In the genomic region with DNA sequence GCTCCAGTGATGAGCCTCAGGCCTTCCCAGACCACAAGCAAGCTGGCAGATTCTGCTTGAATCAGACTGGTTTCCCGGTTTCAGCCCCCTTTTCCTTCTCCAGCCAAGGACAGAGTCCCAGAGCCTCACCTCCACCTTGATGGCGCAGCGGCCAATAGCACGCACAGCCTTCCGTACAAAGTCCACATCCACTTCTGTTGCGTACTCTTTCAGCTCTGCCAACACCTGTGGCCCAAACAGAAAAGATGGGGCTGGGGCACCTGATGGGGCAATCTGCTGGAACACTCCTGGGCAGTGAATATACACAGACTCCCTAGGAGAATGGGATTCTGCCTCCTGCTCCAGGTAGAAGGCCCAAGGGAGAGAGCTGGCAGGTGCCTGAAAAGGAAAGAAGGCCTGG, we compare ENCODE assay signal across 16 cellular contexts. TPM values are rescaled to one million over a fixed set of nuclear protein-coding genes. Genes with fewer than 3 reads are reported as not detected.
DNase-seq lines count a peak whose midpoint lies in the region; ATAC-seq, FAIRE-seq and TF ChIP-seq lines count a peak whose summit lies in the region.
"Had no signal": no experiment of that assay in that cellular context is flagged by ENCODE, and none has a peak within 500 bp of the region (broad histone marks: within the 10 kb centered on the region; RNA-seq: fewer than 3 reads in every experiment).

No MANE protein-coding gene starts in this region.

- H3K9me3 ChIP-seq in Peyer's patch (no peaks in the 10 kb centered on the region), mucosa of descending colon (no peaks in the 10 kb centered on the region), small intestine (ENCODE audit: control insufficient read depth, low read depth) (no peaks in the 10 kb centered on the region)
- H3K9me3 ChIP-seq: BLaER1 had no signal

- peaks cover 6% of the 10 kb centered on the region for H3K27me3 Mint-ChIP-seq in glutamatergic neuron (ENCODE audit: unreplicated experiment)
- H3K27me3 Mint-ChIP-seq: CD8-positive, alpha-beta memory T cell had no signal

- H3K4me3 Mint-ChIP-seq in glutamatergic neuron (ENCODE audit: unreplicated experiment), result no peak overlapping the region
- H3K4me3 Mint-ChIP-seq: CD8-positive, alpha-beta memory T cell; H9 had no signal

- no peaks in the 10 kb centered on the region for H3K36me3 Mint-ChIP-seq in glutamatergic neuron (ENCODE audit: unreplicated experiment)

- 22 to 69% (median 24%) methylated on average over 6 of the region's 6 CpGs for WGBS in small intestine, 3 donors

- TF ChIP-seq CTCF in Peyer's patch (IDR thresholded peaks at IDR 0.05) (no peak), glutamatergic neuron (IDR thresholded peaks at IDR 0.05; ENCODE audit: partially characterized antibody, unreplicated experiment) (no peak), mucosa of descending colon (IDR thresholded peaks at IDR 0.05) (no peak)

- H3K9me3 Mint-ChIP-seq in glutamatergic neuron (ENCODE audit: unreplicated experiment), result no peaks in the 10 kb centered on the region
- H3K9me3 Mint-ChIP-seq: CD8-positive, alpha-beta memory T cell; H9 had no signal

- intact Hi-C loops in mucosa of descending colon (cut with DNase I, micrococcal nuclease), result no loop called here

- H3K27me3 ChIP-seq in Peyer's patch, result no peaks in the 10 kb centered on the region
- H3K27me3 ChIP-seq in small intestine (ENCODE audit: control insufficient read depth in 2 of 2, insufficient read depth in 2 of 2, low read length in 2 of 2), result no peaks in the 10 kb centered on the region
- H3K27me3 ChIP-seq: BLaER1 had no signal

- no peak for TF ChIP-seq POLR2A in Peyer's patch (IDR thresholded peaks at IDR 0.05)

- peaks cover 28% of the 10 kb centered on the region for H3K4me1 Mint-ChIP-seq in glutamatergic neuron (ENCODE audit: low read depth, unreplicated experiment)
- H3K4me1 Mint-ChIP-seq: CD8-positive, alpha-beta memory T cell; H9 had no signal

- H3K27ac ChIP-seq in Peyer's patch, result peak overlapping the region in 1 of 4 donors; percentile 1
- no peak overlapping the region for H3K27ac ChIP-seq in small intestine (ENCODE audit: low read depth in 1 of 2, low read length in 1 of 2)
- H3K27ac ChIP-seq: BLaER1 had no signal

- no peak overlapping the region for H3K4me3 ChIP-seq in Peyer's patch
- H3K4me3 ChIP-seq in mucosa of descending colon, result no peak overlapping the region
- H3K4me3 ChIP-seq in small intestine (ENCODE audit: low read depth in 1 of 2, low read length in 2 of 2), result no peak overlapping the region
- H3K4me3 ChIP-seq: BLaER1 had no signal

- no peak for FAIRE-seq in small intestine (lab: Jason Lieb, UNC)

- H3K36me3 ChIP-seq in Peyer's patch, result peaks cover 0 to 100% (median 0%) of the 10 kb centered on the region in 3 donors
- peaks cover 11% of the 10 kb centered on the region for H3K36me3 ChIP-seq in mucosa of descending colon (ENCODE audit: low read depth)
- peaks cover 45 to 56% of the 10 kb centered on the region in 2 donors for H3K36me3 ChIP-seq in small intestine (ENCODE audit: control insufficient read depth in 2 of 2, insufficient read depth in 2 of 2, low read length in 2 of 2)

- no peak overlapping the region for H3K27ac Mint-ChIP-seq in glutamatergic neuron (ENCODE audit: unreplicated experiment)
- H3K27ac Mint-ChIP-seq: H9 had no signal

- ATAC-seq in mucosa of descending colon (peak; percentile 86), GM18861 (IDR thresholded peaks at IDR 0.05; ENCODE audit: unreplicated experiment) (no peak), GM19324 (IDR thresholded peaks at IDR 0.05; ENCODE audit: low FRiP score, unreplicated experiment) (no peak)

- H3K4me1 ChIP-seq in Peyer's patch (no peaks in the 10 kb centered on the region), mucosa of descending colon (ENCODE audit: low read depth) (no peaks in the 10 kb centered on the region), small intestine (ENCODE audit: control insufficient read depth in 2 of 2, insufficient read depth in 1 of 2, low read depth in 1 of 2, low read length in 1 of 2) (no peaks in the 10 kb centered on the region)

- DNase-seq in Peyer's patch (peak in 2 of 3 donors; percentile 60 to 66), glutamatergic neuron (peak; percentile 0), mucosa of descending colon (peak in 2 of 3 donors; percentile 33 to 51), small intestine (peak; percentile 83), SHP77 treated with DMSO at 0.1 percent for 48 hours (lab: John Stamatoyannopoulos, UW) (no peak), retina (no peak)
- DNase-seq: 8988T; AML-193; Calu3; CD8-positive, alpha-beta memory T cell; DMS 273 treated with DMSO at 0.1 percent for 48 hours; GOT3; H9 had no signal

RNA-seq across cellular contexts. Expression of a gene that starts 35.5 kb away (rescaled TPM):
- total RNA-seq in Peyer's patch (1 to 10 TPM in 2 of 4 donors, under 1 TPM in 1, not detected in 1; 0.85 to 9.0 (median 5.6) TPM), glutamatergic neuron (ENCODE audit: unreplicated experiment) (1.3 TPM), mucosa of descending colon (1 to 10 TPM; 1.1 to 2.3 (median 1.4) TPM)
- 1 to 10 TPM; 3.7 to 4.1 (median 4.0) TPM for polyA plus RNA-seq in small intestine
- total RNA-seq: CD8-positive, alpha-beta memory T cell had no signal
- polyA plus RNA-seq: CD8-positive, alpha-beta memory T cell had no signal

RNA-seq across cellular contexts. Expression of a gene that starts 37.3 kb away (rescaled TPM):
- total RNA-seq in Peyer's patch (100 to 1,000 TPM; 109 to 135 (median 124) TPM), glutamatergic neuron (ENCODE audit: unreplicated experiment) (77.9 TPM), mucosa of descending colon (100 to 1,000 TPM in 1 of 3 donors, 10 to 100 TPM in 2; 74.4 to 105 (median 88.8) TPM)
- polyA plus RNA-seq in small intestine, result 10 to 100 TPM; 51.6 to 61.6 (median 55.0) TPM

RNA-seq across cellular contexts. Expression of a gene that starts 44.6 kb away (rescaled TPM):
- total RNA-seq in Peyer's patch, result 10 to 100 TPM; 20.6 to 63.1 (median 35.6) TPM
- total RNA-seq in glutamatergic neuron (ENCODE audit: unreplicated experiment), result 10.3 TPM
- 10 to 100 TPM; 19.7 to 34.7 (median 24.7) TPM for total RNA-seq in mucosa of descending colon
- 10 to 100 TPM; 26.2 to 49.0 (median 31.8) TPM for polyA plus RNA-seq in small intestine

Comparison
In these comparisons a context has a peak if more than half of its experiments do, and no peak if none do; other contexts are left out.
1. DNase-seq: peak in Peyer's patch (2 of 3), glutamatergic neuron (single experiment), mucosa of descending colon (2 of 3) and small intestine (single experiment); none in SHP77 treated with DMSO at 0.1 percent for 48 hours (single experiment) and retina (single experiment).